1 cellular context compared by ENCODE assay signal in the genomic region with DNA sequence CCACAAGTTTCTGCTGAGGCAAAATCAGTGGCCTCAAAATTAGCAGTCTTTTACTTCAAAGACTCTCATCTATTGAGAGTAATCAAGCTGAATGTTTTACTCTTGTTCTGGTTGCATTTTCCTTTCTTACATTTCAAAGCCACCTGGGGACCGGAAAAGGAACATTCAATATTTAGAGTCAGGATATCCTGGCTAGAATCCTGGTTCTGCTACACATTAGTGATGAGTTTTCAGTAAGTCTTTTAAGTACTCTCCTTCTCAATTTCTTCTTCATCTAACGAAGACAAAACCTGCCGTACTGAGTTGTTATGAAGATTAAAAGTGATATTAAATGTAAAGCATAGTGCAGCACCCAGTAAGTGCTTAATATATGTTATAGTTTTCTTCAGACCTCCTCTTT.
A peak's percentile ranks its signal among the peaks of the same experiment; 100 is the strongest.
TF ChIP-seq lines count a peak whose summit lies in the region.

No MANE protein-coding gene starts in this region.

TF ChIP-seq in K562, 482 proteins besides CTCF, POLR2A, EP300 and RAD21 (continues in another document):
- TF ChIP-seq SRSF9 (IDR thresholded peaks at IDR 0.05; ENCODE audit: borderline replicate concordance, low read depth, low read length) (no peak), CBFB (CRISPR knock-in tag; IDR thresholded peaks at IDR 0.05) (no peak), ZNF3 (CRISPR knock-in tag; IDR thresholded peaks at IDR 0.05) (no peak), GABPB2 (CRISPR knock-in tag; conservative IDR thresholded peaks at IDR 0.05) (no peak), ZFPM2 (CRISPR knock-in tag; IDR thresholded peaks at IDR 0.05) (no peak), TAF1 (IDR thresholded peaks at IDR 0.05; ENCODE audit: control insufficient read depth, extremely low read depth, insufficient read depth, low read length, severe bottlenecking) (no peak), THRAP3 (IDR thresholded peaks at IDR 0.05; ENCODE audit: borderline replicate concordance) (no peak), MYNN (IDR thresholded peaks at IDR 0.05) (no peak), MYNN (CRISPR knock-in tag; IDR thresholded peaks at IDR 0.05) (no peak), ZSCAN29 (IDR thresholded peaks at IDR 0.05) (no peak), ZNF445 (CRISPR knock-in tag; IDR thresholded peaks at IDR 0.05; ENCODE audit: low read depth) (no peak), ZNF408 (CRISPR knock-in tag; IDR thresholded peaks at IDR 0.05; ENCODE audit: low read depth) (no peak), NFXL1 (CRISPR knock-in tag; IDR thresholded peaks at IDR 0.05) (no peak), KLF13 (tag; IDR thresholded peaks at IDR 0.05; ENCODE audit: borderline replicate concordance, low read depth) (no peak), MTA3 (IDR thresholded peaks at IDR 0.05; ENCODE audit: borderline replicate concordance) (no peak), ARHGAP35 (IDR thresholded peaks at IDR 0.05; ENCODE audit: partially characterized antibody) (no peak), KHSRP (IDR thresholded peaks at IDR 0.05) (no peak), ARID2 (IDR thresholded peaks at IDR 0.05) (no peak), NFE2 (IDR thresholded peaks at IDR 0.05; ENCODE audit: low read depth) (no peak), ZC3H11A (IDR thresholded peaks at IDR 0.05; ENCODE audit: low read depth, low read length) (no peak), ZNF12 (CRISPR knock-in tag; IDR thresholded peaks at IDR 0.05) (no peak), CHD2 (IDR thresholded peaks at IDR 0.05; ENCODE audit: low read depth, low read length) (no peak), ZBTB1 (CRISPR knock-in tag; IDR thresholded peaks at IDR 0.05; ENCODE audit: borderline replicate concordance, low read depth) (no peak), CTBP1 (IDR thresholded peaks at IDR 0.05; ENCODE audit: borderline replicate concordance) (no peak), TBL1XR1 (IDR thresholded peaks at IDR 0.05; ENCODE audit: low read length in 2 of 2) (no peak)
- TF ChIP-seq, protein P1, sequence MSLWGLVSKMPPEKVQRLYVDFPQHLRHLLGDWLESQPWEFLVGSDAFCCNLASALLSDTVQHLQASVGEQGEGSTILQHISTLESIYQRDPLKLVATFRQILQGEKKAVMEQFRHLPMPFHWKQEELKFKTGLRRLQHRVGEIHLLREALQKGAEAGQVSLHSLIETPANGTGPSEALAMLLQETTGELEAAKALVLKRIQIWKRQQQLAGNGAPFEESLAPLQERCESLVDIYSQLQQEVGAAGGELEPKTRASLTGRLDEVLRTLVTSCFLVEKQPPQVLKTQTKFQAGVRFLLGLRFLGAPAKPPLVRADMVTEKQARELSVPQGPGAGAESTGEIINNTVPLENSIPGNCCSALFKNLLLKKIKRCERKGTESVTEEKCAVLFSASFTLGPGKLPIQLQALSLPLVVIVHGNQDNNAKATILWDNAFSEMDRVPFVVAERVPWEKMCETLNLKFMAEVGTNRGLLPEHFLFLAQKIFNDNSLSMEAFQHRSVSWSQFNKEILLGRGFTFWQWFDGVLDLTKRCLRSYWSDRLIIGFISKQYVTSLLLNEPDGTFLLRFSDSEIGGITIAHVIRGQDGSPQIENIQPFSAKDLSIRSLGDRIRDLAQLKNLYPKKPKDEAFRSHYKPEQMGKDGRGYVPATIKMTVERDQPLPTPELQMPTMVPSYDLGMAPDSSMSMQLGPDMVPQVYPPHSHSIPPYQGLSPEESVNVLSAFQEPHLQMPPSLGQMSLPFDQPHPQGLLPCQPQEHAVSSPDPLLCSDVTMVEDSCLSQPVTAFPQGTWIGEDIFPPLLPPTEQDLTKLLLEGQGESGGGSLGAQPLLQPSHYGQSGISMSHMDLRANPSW (CRISPR knock-in tag; IDR thresholded peaks at IDR 0.05): no peak
- TF ChIP-seq, protein P2, sequence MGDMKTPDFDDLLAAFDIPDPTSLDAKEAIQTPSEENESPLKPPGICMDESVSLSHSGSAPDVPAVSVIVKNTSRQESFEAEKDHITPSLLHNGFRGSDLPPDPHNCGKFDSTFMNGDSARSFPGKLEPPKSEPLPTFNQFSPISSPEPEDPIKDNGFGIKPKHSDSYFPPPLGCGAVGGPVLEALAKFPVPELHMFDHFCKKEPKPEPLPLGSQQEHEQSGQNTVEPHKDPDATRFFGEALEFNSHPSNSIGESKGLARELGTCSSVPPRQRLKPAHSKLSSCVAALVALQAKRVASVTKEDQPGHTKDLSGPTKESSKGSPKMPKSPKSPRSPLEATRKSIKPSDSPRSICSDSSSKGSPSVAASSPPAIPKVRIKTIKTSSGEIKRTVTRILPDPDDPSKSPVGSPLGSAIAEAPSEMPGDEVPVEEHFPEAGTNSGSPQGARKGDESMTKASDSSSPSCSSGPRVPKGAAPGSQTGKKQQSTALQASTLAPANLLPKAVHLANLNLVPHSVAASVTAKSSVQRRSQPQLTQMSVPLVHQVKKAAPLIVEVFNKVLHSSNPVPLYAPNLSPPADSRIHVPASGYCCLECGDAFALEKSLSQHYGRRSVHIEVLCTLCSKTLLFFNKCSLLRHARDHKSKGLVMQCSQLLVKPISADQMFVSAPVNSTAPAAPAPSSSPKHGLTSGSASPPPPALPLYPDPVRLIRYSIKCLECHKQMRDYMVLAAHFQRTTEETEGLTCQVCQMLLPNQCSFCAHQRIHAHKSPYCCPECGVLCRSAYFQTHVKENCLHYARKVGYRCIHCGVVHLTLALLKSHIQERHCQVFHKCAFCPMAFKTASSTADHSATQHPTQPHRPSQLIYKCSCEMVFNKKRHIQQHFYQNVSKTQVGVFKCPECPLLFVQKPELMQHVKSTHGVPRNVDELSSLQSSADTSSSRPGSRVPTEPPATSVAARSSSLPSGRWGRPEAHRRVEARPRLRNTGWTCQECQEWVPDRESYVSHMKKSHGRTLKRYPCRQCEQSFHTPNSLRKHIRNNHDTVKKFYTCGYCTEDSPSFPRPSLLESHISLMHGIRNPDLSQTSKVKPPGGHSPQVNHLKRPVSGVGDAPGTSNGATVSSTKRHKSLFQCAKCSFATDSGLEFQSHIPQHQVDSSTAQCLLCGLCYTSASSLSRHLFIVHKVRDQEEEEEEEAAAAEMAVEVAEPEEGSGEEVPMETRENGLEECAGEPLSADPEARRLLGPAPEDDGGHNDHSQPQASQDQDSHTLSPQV (IDR thresholded peaks at IDR 0.05): 0 out of 2 replicates have a peak, but pooled peaks have one; percentile 30
- TF ChIP-seq, protein P3, sequence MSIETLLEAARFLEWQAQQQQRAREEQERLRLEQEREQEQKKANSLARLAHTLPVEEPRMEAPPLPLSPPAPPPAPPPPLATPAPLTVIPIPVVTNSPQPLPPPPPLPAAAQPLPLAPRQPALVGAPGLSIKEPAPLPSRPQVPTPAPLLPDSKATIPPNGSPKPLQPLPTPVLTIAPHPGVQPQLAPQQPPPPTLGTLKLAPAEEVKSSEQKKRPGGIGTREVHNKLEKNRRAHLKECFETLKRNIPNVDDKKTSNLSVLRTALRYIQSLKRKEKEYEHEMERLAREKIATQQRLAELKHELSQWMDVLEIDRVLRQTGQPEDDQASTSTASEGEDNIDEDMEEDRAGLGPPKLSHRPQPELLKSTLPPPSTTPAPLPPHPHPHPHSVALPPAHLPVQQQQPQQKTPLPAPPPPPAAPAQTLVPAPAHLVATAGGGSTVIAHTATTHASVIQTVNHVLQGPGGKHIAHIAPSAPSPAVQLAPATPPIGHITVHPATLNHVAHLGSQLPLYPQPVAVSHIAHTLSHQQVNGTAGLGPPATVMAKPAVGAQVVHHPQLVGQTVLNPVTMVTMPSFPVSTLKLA (conservative IDR thresholded peaks at IDR 0.05): no peak
- TF ChIP-seq, protein P4, sequence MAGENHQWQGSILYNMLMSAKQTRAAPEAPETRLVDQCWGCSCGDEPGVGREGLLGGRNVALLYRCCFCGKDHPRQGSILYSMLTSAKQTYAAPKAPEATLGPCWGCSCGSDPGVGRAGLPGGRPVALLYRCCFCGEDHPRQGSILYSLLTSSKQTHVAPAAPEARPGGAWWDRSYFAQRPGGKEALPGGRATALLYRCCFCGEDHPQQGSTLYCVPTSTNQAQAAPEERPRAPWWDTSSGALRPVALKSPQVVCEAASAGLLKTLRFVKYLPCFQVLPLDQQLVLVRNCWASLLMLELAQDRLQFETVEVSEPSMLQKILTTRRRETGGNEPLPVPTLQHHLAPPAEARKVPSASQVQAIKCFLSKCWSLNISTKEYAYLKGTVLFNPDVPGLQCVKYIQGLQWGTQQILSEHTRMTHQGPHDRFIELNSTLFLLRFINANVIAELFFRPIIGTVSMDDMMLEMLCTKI (IDR thresholded peaks at IDR 0.05; ENCODE audit: partially characterized antibody): no peak
- TF ChIP-seq, protein P5, sequence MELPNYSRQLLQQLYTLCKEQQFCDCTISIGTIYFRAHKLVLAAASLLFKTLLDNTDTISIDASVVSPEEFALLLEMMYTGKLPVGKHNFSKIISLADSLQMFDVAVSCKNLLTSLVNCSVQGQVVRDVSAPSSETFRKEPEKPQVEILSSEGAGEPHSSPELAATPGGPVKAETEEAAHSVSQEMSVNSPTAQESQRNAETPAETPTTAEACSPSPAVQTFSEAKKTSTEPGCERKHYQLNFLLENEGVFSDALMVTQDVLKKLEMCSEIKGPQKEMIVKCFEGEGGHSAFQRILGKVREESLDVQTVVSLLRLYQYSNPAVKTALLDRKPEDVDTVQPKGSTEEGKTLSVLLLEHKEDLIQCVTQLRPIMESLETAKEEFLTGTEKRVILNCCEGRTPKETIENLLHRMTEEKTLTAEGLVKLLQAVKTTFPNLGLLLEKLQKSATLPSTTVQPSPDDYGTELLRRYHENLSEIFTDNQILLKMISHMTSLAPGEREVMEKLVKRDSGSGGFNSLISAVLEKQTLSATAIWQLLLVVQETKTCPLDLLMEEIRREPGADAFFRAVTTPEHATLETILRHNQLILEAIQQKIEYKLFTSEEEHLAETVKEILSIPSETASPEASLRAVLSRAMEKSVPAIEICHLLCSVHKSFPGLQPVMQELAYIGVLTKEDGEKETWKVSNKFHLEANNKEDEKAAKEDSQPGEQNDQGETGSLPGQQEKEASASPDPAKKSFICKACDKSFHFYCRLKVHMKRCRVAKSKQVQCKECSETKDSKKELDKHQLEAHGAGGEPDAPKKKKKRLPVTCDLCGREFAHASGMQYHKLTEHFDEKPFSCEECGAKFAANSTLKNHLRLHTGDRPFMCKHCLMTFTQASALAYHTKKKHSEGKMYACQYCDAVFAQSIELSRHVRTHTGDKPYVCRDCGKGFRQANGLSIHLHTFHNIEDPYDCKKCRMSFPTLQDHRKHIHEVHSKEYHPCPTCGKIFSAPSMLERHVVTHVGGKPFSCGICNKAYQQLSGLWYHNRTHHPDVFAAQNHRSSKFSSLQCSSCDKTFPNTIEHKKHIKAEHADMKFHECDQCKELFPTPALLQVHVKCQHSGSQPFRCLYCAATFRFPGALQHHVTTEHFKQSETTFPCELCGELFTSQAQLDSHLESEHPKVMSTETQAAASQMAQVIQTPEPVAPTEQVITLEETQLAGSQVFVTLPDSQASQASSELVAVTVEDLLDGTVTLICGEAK (IDR thresholded peaks at IDR 0.05): peak; percentile 22; the same call in 1 of the 2 replicates
- TF ChIP-seq, protein P5 (CRISPR knock-in tag; IDR thresholded peaks at IDR 0.05): no peak
- TF ChIP-seq, protein P6, sequence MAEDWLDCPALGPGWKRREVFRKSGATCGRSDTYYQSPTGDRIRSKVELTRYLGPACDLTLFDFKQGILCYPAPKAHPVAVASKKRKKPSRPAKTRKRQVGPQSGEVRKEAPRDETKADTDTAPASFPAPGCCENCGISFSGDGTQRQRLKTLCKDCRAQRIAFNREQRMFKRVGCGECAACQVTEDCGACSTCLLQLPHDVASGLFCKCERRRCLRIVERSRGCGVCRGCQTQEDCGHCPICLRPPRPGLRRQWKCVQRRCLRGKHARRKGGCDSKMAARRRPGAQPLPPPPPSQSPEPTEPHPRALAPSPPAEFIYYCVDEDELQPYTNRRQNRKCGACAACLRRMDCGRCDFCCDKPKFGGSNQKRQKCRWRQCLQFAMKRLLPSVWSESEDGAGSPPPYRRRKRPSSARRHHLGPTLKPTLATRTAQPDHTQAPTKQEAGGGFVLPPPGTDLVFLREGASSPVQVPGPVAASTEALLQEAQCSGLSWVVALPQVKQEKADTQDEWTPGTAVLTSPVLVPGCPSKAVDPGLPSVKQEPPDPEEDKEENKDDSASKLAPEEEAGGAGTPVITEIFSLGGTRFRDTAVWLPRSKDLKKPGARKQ (CRISPR knock-in tag; IDR thresholded peaks at IDR 0.05): peak; percentile 55; the same call in 1 of the 2 replicates
- TF ChIP-seq, protein P7, sequence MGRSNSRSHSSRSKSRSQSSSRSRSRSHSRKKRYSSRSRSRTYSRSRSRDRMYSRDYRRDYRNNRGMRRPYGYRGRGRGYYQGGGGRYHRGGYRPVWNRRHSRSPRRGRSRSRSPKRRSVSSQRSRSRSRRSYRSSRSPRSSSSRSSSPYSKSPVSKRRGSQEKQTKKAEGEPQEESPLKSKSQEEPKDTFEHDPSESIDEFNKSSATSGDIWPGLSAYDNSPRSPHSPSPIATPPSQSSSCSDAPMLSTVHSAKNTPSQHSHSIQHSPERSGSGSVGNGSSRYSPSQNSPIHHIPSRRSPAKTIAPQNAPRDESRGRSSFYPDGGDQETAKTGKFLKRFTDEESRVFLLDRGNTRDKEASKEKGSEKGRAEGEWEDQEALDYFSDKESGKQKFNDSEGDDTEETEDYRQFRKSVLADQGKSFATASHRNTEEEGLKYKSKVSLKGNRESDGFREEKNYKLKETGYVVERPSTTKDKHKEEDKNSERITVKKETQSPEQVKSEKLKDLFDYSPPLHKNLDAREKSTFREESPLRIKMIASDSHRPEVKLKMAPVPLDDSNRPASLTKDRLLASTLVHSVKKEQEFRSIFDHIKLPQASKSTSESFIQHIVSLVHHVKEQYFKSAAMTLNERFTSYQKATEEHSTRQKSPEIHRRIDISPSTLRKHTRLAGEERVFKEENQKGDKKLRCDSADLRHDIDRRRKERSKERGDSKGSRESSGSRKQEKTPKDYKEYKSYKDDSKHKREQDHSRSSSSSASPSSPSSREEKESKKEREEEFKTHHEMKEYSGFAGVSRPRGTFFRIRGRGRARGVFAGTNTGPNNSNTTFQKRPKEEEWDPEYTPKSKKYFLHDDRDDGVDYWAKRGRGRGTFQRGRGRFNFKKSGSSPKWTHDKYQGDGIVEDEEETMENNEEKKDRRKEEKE (IDR thresholded peaks at IDR 0.05; ENCODE audit: borderline replicate concordance in 1 of 2, control insufficient read depth in 1 of 2, low read depth in 2 of 2, low read length in 1 of 2): no peak
